In genomic region chr5:135135530-135136201, GRCh38 we compare ENCODE assay signal across 1 cellular context.
A peak's percentile ranks its signal among the peaks of the same experiment; 100 is the strongest.
TF ChIP-seq lines count a peak whose summit lies in the region.

No MANE protein-coding gene starts in this region.

TF ChIP-seq in K562, 482 proteins besides CTCF, POLR2A, EP300 and RAD21 (continued from another document and continues in another):
- TF ChIP-seq CHD7 (IDR thresholded peaks at IDR 0.05; ENCODE audit: low read depth, low read length) (no peak), ZNF165 (CRISPR knock-in tag; IDR thresholded peaks at IDR 0.05; ENCODE audit: borderline replicate concordance) (no peak), ZNF263 (CRISPR knock-in tag; IDR thresholded peaks at IDR 0.05; ENCODE audit: borderline replicate concordance) (no peak), E4F1 (CRISPR knock-in tag; IDR thresholded peaks at IDR 0.05; ENCODE audit: borderline replicate concordance) (no peak), ZNF699 (CRISPR knock-in tag; IDR thresholded peaks at IDR 0.05; ENCODE audit: insufficient replicate concordance) (no peak), MBD2 (IDR thresholded peaks at IDR 0.05; ENCODE audit: borderline replicate concordance, low read depth) (no peak), MCM2 (IDR thresholded peaks at IDR 0.05; ENCODE audit: low read depth) (no peak), NR2C2 (CRISPR knock-in tag; IDR thresholded peaks at IDR 0.05) (no peak), NR2C2 (tag; IDR thresholded peaks at IDR 0.05) (peak; percentile 79), ARHGAP35 (IDR thresholded peaks at IDR 0.05; ENCODE audit: partially characterized antibody) (no peak), POLR3A (IDR thresholded peaks at IDR 0.05; ENCODE audit: borderline replicate concordance, extremely low read depth, insufficient read depth, insufficient read length) (no peak), HNRNPLL (IDR thresholded peaks at IDR 0.05; ENCODE audit: low read depth, low read length, poor library complexity, severe bottlenecking) (no peak), PRDM10 (IDR thresholded peaks at IDR 0.05; ENCODE audit: partially characterized antibody) (no peak), NFATC3 (IDR thresholded peaks at IDR 0.05) (no peak), FOXA1 (IDR thresholded peaks at IDR 0.05; ENCODE audit: borderline replicate concordance) (no peak), ZNF175 (CRISPR knock-in tag; IDR thresholded peaks at IDR 0.05; ENCODE audit: low read depth) (no peak), SIX5 (IDR thresholded peaks at IDR 0.05; ENCODE audit: borderline replicate concordance in 1 of 2, insufficient read depth in 1 of 2, low read depth in 1 of 2, low read length in 2 of 2) (no peak), IFI16 (CRISPR knock-in tag; IDR thresholded peaks at IDR 0.05) (no peak), SNAPC5 (CRISPR knock-in tag; IDR thresholded peaks at IDR 0.05) (no peak), L3MBTL2 (IDR thresholded peaks at IDR 0.05) (peak; percentile 55), MCM3 (IDR thresholded peaks at IDR 0.05) (no peak), ELF2 (CRISPR knock-in tag; IDR thresholded peaks at IDR 0.05) (no peak), ETV6 (IDR thresholded peaks at IDR 0.05; ENCODE audit: borderline replicate concordance in 1 of 2, low read depth in 2 of 2, low read length in 1 of 2) (no peak), ETV6 (CRISPR knock-in tag; IDR thresholded peaks at IDR 0.05; ENCODE audit: borderline replicate concordance) (no peak), ZNF217 (CRISPR knock-in tag; IDR thresholded peaks at IDR 0.05) (no peak), ATF4 (CRISPR knock-in tag; IDR thresholded peaks at IDR 0.05) (peak; percentile 91), ZZZ3 (IDR thresholded peaks at IDR 0.05) (no peak), ARNT (IDR thresholded peaks at IDR 0.05) (no peak), ZNF398 (CRISPR knock-in tag; IDR thresholded peaks at IDR 0.05) (no peak), ZBTB11 (CRISPR knock-in tag; IDR thresholded peaks at IDR 0.05) (no peak), ZNF668 (CRISPR knock-in tag; IDR thresholded peaks at IDR 0.05) (no peak)
